Comparison of ENCODE assay signal across 12 cellular contexts in the genomic region with DNA sequence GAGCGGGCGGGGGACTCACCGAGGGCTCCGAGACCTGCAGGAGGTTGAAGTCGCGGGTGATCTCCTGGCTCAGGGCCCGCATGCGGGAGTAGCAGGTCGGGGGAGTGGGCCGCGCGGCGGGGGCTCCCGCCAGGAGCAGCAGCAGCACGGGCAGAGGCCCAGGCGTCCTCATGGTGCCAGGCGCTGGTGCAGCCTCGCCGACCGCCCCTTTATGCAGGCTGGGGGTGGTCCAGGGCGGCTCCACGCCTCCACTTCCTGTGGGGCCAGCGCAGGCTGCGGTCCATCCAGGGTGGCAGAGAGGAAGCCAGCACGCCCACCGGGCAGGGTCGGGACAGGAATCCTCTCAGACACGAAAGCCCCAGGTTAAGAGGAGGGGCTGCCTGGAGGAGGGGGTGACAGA. TPM values are rescaled to one million over a fixed set of nuclear protein-coding genes. Genes with fewer than 3 reads are reported as not detected.
DNase-seq lines count a peak whose midpoint lies in the region; ATAC-seq and TF ChIP-seq lines count a peak whose summit lies in the region.
"Had no signal": no experiment of that assay in that cellular context is flagged by ENCODE, and none has a peak within 500 bp of the region (broad histone marks: within the 10 kb centered on the region; RNA-seq: fewer than 3 reads in every experiment).

A gene with protein sequence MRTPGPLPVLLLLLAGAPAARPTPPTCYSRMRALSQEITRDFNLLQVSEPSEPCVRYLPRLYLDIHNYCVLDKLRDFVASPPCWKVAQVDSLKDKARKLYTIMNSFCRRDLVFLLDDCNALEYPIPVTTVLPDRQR (minus strand): TSS at position 185 of the 400 bp plus-strand sequence. CDS start 13 bp downstream, at position 172.

- peaks cover 14% of the 10 kb centered on the region for H3K27me3 Mint-ChIP-seq in CD8-positive, alpha-beta T cell (ENCODE audit: low read depth)

- no peaks in the 10 kb centered on the region for H3K36me3 Mint-ChIP-seq in CD8-positive, alpha-beta T cell

- no peaks in the 10 kb centered on the region for H3K9me3 Mint-ChIP-seq in CD8-positive, alpha-beta T cell
- H3K9me3 Mint-ChIP-seq: activated T-helper 2 cell treated with anti-CD3 and anti-CD28 coated beads, Interferon-gamma antibody, Interleukin-2, Interleukin-4, amounts not matched to agents 10 μg/mL and 5 μg/mL and 100 μg/mL, durations not matched to agents 14 hours and 24 hours and 36 hours had no signal

- H3K4me1 Mint-ChIP-seq in CD8-positive, alpha-beta T cell (ENCODE audit: low read depth), result peaks cover 7% of the 10 kb centered on the region

- CTCF ChIA-PET in CD8-positive, alpha-beta T cell (lab: Charles Lee), result no interaction called here
- CTCF ChIA-PET in RWPE1 (lab: Yijun Ruan, JAX), result no interaction called here

- H3K4me3 ChIP-seq in CD8-positive, alpha-beta T cell (ENCODE audit: low read depth, low read length), result no peak within 1 kb of the TSS
- peak within 1 kb of the TSS; percentile 65 for H3K4me3 ChIP-seq in osteoblast (ENCODE audit: insufficient read depth, low read length)

- peaks cover 5% of the 10 kb centered on the region for H3K4me1 ChIP-seq in CD8-positive, alpha-beta T cell (ENCODE audit: insufficient read depth, low read length)
- H3K4me1 ChIP-seq in osteoblast (ENCODE audit: insufficient read depth, low read length), result peaks cover 5% of the 10 kb centered on the region

- H3K27ac Mint-ChIP-seq in CD8-positive, alpha-beta T cell, result no peak within 1 kb of the TSS
- H3K27ac Mint-ChIP-seq: activated T-helper 2 cell treated with anti-CD3 and anti-CD28 coated beads, Interferon-gamma antibody, Interleukin-2, Interleukin-4, amounts not matched to agents 10 μg/mL and 5 μg/mL and 100 μg/mL, durations not matched to agents 14 hours and 24 hours and 36 hours had no signal

- intact Hi-C loops in CD8-positive, alpha-beta T cell (cut with DNase I, micrococcal nuclease), result no loop called here

- H4K20me1 ChIP-seq in osteoblast (ENCODE audit: insufficient read depth, low read length), result no peaks in the 10 kb centered on the region

- no peaks in the 10 kb centered on the region for H3K36me3 ChIP-seq in CD8-positive, alpha-beta T cell (ENCODE audit: insufficient read depth, low read length)
- no peaks in the 10 kb centered on the region for H3K36me3 ChIP-seq in osteoblast (ENCODE audit: insufficient read depth, low read length)

- H2AFZ ChIP-seq in osteoblast (ENCODE audit: low read length), result peak within 1 kb of the TSS; percentile 54

- POLR2A ChIA-PET in CD8-positive, alpha-beta T cell (lab: Charles Lee), result no interaction called here
- POLR2A ChIA-PET in RWPE1 (lab: Yijun Ruan, JAX; ENCODE audit: low non-redundant PET), result no interaction called here

- H3K27me3 ChIP-seq in CD8-positive, alpha-beta T cell (ENCODE audit: insufficient read depth, low read length), result no peaks in the 10 kb centered on the region
- peaks cover 16% of the 10 kb centered on the region for H3K27me3 ChIP-seq in osteoblast (ENCODE audit: insufficient read depth, low read length)

- TF ChIP-seq CTCF in CD8-positive, alpha-beta T cell (IDR thresholded peaks at IDR 0.05), result no peak
- TF ChIP-seq CTCF in osteoblast (IDR thresholded peaks at IDR 0.05; ENCODE audit: extremely low read depth, low read depth, low read length) (no peak), RWPE1 (conservative IDR thresholded peaks at IDR 0.05; ENCODE audit: low read depth) (no peak)

- H3K9me3 ChIP-seq in CD8-positive, alpha-beta T cell (ENCODE audit: low read length), result no peaks in the 10 kb centered on the region
- peaks cover 7% of the 10 kb centered on the region for H3K9me3 ChIP-seq in osteoblast (ENCODE audit: low read depth, low read length)

- H3K4me3 Mint-ChIP-seq in CD8-positive, alpha-beta T cell, result peak within 1 kb of the TSS; percentile 27

- no peak within 1 kb of the TSS for H3K27ac ChIP-seq in CD8-positive, alpha-beta T cell (ENCODE audit: low read depth, low read length)
- H3K27ac ChIP-seq in osteoblast (ENCODE audit: low read depth, low read length), result no peak within 1 kb of the TSS
- H3K27ac ChIP-seq in RWPE1, result no peak within 1 kb of the TSS

- no peaks in the 10 kb centered on the region for H3K79me2 ChIP-seq in osteoblast (ENCODE audit: insufficient read depth, low read length)

- peak within 1 kb of the TSS; percentile 47 for H3K4me2 ChIP-seq in osteoblast (ENCODE audit: insufficient read depth, low read length)

- no peak for ATAC-seq in CD8-positive, alpha-beta T cell
- peak; percentile 85 for ATAC-seq in SK-N-SH treated with all-trans-retinoic acid at 6 μM for 48 hours
- ATAC-seq in HG02642 (IDR thresholded peaks at IDR 0.05; ENCODE audit: poor library complexity, unreplicated experiment), result no peak
- ATAC-seq in HG02970 (IDR thresholded peaks at IDR 0.05; ENCODE audit: low FRiP score, unreplicated experiment), result no peak
- ATAC-seq: HepG2 had no signal

- DNase-seq in CD8-positive, alpha-beta T cell, result no peak
- DNase-seq in glomerular endothelial cell (ENCODE audit: extremely low read depth, low read depth, low spot score) (no peak), osteoblast (ENCODE audit: insufficient read length, low spot score, missing footprints) (no peak), RWPE1 (ENCODE audit: low spot score) (no peak)
- no peak for DNase-seq in stimulated activated CD4-positive, alpha-beta T cell treated with anti-CD3 and anti-CD28 coated beads, Interleukin-12 subunit alpha, Interleukin-12 subunit beta, amount 100 ng/mL, for 4 hours
- DNase-seq: DMS79 treated with DMSO at 0.1 percent for 48 hours; stimulated activated CD4-positive, alpha-beta T cell treated with anti-CD3 and anti-CD28 coated beads, Interleukin-4, amount 100 ng/mL, for 24 hours had no signal

TF ChIP-seq in SK-N-SH treated with all-trans-retinoic acid at 6 μM for 48 hours, 23 proteins besides CTCF, POLR2A, EP300 and RAD21:
- TF ChIP-seq ZNF565 (CRISPR knock-in tag; conservative IDR thresholded peaks at IDR 0.05; ENCODE audit: low read depth) (no peak), ARNTL (CRISPR knock-in tag; IDR thresholded peaks at IDR 0.05; ENCODE audit: borderline replicate concordance, low read depth) (no peak), BACH2 (CRISPR knock-in tag; IDR thresholded peaks at IDR 0.05; ENCODE audit: borderline replicate concordance) (no peak), ZFP30 (CRISPR knock-in tag; IDR thresholded peaks at IDR 0.05) (no peak), TCF4 (CRISPR knock-in tag; IDR thresholded peaks at IDR 0.05; ENCODE audit: borderline replicate concordance) (no peak)

RNA-seq across cellular contexts. Expression of the gene that starts here (rescaled TPM):
- total RNA-seq in CD8-positive, alpha-beta T cell, result not detected
- total RNA-seq in glomerular endothelial cell, result 154 and 343 TPM in 2 replicates
- total RNA-seq in osteoblast, result 0.36 and 15.3 TPM in 2 replicates
- total RNA-seq: activated T-helper 2 cell treated with anti-CD3 and anti-CD28 coated beads, Interferon-gamma antibody, Interleukin-2, Interleukin-4, amounts not matched to agents 10 μg/mL and 5 μg/mL and 100 μg/mL, durations not matched to agents 14 hours and 24 hours and 36 hours; HepG2 had no signal
